Comparison of ENCODE assay signal across 9 cellular contexts in the genomic region with DNA sequence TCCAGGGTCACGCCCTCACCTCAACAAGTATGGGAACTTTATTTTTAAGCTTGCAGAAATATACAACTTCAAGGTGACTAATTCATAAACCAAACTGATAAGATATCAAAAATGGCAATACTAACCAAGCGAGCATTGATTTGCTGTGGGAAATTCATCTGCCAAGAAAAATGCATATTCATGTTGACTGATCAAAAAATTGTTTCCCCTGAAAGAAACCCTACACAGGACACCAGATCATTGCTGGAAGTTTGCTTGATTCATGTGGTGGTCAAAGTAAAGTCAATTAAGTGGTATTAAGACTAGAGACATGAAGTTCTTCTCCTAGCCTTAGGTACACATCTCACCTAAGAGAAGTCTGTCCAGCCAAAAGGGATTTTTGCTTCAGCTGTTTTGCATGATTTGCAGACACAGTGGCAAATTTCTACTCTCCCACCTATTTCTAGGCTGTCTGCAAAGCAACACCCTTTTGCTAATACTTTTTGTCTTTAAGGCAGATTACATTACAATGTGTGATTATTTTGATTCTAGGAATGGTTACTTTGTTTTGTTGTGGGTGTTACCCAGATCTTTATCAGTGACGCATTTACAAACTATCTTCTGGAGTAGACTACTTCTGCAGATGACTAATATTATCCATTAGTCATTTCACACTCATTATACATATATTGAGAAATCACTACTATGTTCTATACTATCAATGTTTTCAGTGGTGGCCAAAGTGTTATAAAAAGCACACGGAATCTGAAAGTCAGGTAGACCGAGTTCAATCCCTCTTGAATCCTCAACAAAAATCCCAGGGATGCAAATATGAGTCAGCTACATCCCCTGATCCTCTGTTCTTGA. TPM values are rescaled to one million over a fixed set of nuclear protein-coding genes. Genes with fewer than 3 reads are reported as not detected.
DNase-seq lines count a peak whose midpoint lies in the region; ATAC-seq, FAIRE-seq and TF ChIP-seq lines count a peak whose summit lies in the region.
"Had no signal": no experiment of that assay in that cellular context is flagged by ENCODE, and none has a peak within 500 bp of the region (broad histone marks: within the 10 kb centered on the region; RNA-seq: fewer than 3 reads in every experiment).

No MANE protein-coding gene starts in this region.

- H3K9ac ChIP-seq in SU-DHL-6 (ENCODE audit: low read length) (peak overlapping the region; percentile 31; the same call in 1 of the 2 replicates), keratinocyte (ENCODE audit: control insufficient read depth, extremely low read depth, insufficient read depth, low read length) (peak overlapping the region; percentile 16)

- H3K27me3 ChIP-seq in SU-DHL-6 (ENCODE audit: low read length) (no peaks in the 10 kb centered on the region), keratinocyte (ENCODE audit: control insufficient read depth, extremely low read depth, insufficient read depth, low read length) (no peaks in the 10 kb centered on the region), SJCRH30 (no peaks in the 10 kb centered on the region)
- H3K27me3 ChIP-seq: BLaER1 treated with 17β-estradiol and CSF1 and Interleukin-3, amounts not matched to agents 10 nM and 100 nM had no signal

- in situ Hi-C loops in G401 (cut with HindIII; ENCODE audit: low sequenced_read_pairs) = no loop called here

- no peaks in the 10 kb centered on the region for H3K9me1 ChIP-seq in keratinocyte (ENCODE audit: control insufficient read depth, extremely low read depth, insufficient read depth, low read length)

- no peaks in the 10 kb centered on the region for H3K27me3 Mint-ChIP-seq in activated CD8-positive, alpha-beta memory T cell treated with anti-CD3 and anti-CD28 coated beads, Interleukin-2, amount 10 ng/mL, durations not matched to agents 7 days and 5 days

- peaks cover 78% of the 10 kb centered on the region for H3K79me2 ChIP-seq in SU-DHL-6 (ENCODE audit: insufficient read depth, low read length)
- H3K79me2 ChIP-seq in keratinocyte (ENCODE audit: control insufficient read depth, insufficient read depth, low read length) = no peaks in the 10 kb centered on the region

- H3K9me2 ChIP-seq in SU-DHL-6 (replicated peaks; ENCODE audit: insufficient read depth, low read length) = no peaks in the 10 kb centered on the region

- dilution Hi-C loops in keratinocyte (cut with MboI; ENCODE audit: extremely low pct_ligation_motif_present, low sequenced_read_pairs) = no loop called here

- H3K4me3 ChIP-seq in SU-DHL-6 (ENCODE audit: insufficient read depth, low read length, poor library complexity, severe bottlenecking) (peak overlapping the region; percentile 3), keratinocyte (ENCODE audit: control insufficient read depth in 2 of 3, extremely low read depth in 1 of 3, insufficient read depth in 2 of 3, low read depth in 1 of 3, low read length in 3 of 3) (peak overlapping the region in 1 of 3 experiments; percentile 16), SJCRH30 (no peak overlapping the region)
- H3K4me3 ChIP-seq: BLaER1 treated with 17β-estradiol and CSF1 and Interleukin-3, amounts not matched to agents 10 nM and 100 nM had no signal

- H3K36me3 ChIP-seq in SU-DHL-6 (ENCODE audit: low read length) (peaks cover 7% of the 10 kb centered on the region), keratinocyte (ENCODE audit: control insufficient read depth in 2 of 2, extremely low read depth in 1 of 2, insufficient read depth in 2 of 2, low read length in 2 of 2) (no peaks in the 10 kb centered on the region), SJCRH30 (no peaks in the 10 kb centered on the region)

- H3K4me1 ChIP-seq in keratinocyte (ENCODE audit: control insufficient read depth, extremely low read depth, insufficient read depth, low read length) (peaks cover 12% of the 10 kb centered on the region), SJCRH30 (no peaks in the 10 kb centered on the region)

- TF ChIP-seq CTCF in SU-DHL-6 (IDR thresholded peaks at IDR 0.05; ENCODE audit: insufficient read depth, low read length, poor library complexity, severe bottlenecking) = no peak
- TF ChIP-seq CTCF in keratinocyte (optimal IDR thresholded peaks at IDR 0.05 in 1 of 3, IDR thresholded peaks at IDR 0.05 in 1 of 3, conservative IDR thresholded peaks at IDR 0.05 in 1 of 3; ENCODE audit: extremely low read depth in 1 of 3, insufficient read depth in 2 of 3, low read length in 3 of 3) = no peak

- peak overlapping the region; percentile 100 for H3K27ac Mint-ChIP-seq in activated CD8-positive, alpha-beta memory T cell treated with anti-CD3 and anti-CD28 coated beads, Interleukin-2, amount 10 ng/mL, durations not matched to agents 7 days and 5 days

- H3F3A ChIP-seq in SU-DHL-6 (ENCODE audit: insufficient read depth) = peaks cover 18% of the 10 kb centered on the region; the same call in 1 of the 2 replicates

- peak; percentile 85 for ATAC-seq in activated CD8-positive, alpha-beta memory T cell treated with anti-CD3 and anti-CD28 coated beads, Interleukin-2, amount 10 ng/mL, durations not matched to agents 7 days and 5 days
- ATAC-seq in HG02870 (IDR thresholded peaks at IDR 0.05; ENCODE audit: unreplicated experiment) = peak; percentile 89

- peaks cover 4% of the 10 kb centered on the region; the same call in 1 of the 2 replicates for H3K9me3 ChIP-seq in SU-DHL-6 (ENCODE audit: insufficient read depth, low read length)
- H3K9me3 ChIP-seq in keratinocyte (ENCODE audit: control insufficient read depth, low read depth, low read length) = no peaks in the 10 kb centered on the region
- no peaks in the 10 kb centered on the region; the same call in 1 of the 2 replicates for H3K9me3 ChIP-seq in SJCRH30 (replicated peaks)

- peak; percentile 63 for FAIRE-seq in keratinocyte (lab: Jason Lieb, UNC)

- no peaks in the 10 kb centered on the region for H4K20me1 ChIP-seq in SU-DHL-6 (ENCODE audit: low read depth, low read length)
- H4K20me1 ChIP-seq in keratinocyte (ENCODE audit: control insufficient read depth, extremely low read depth, insufficient read depth, low read length) = no peaks in the 10 kb centered on the region

- H3K4me2 ChIP-seq in SU-DHL-6 (ENCODE audit: low read depth, low read length, poor library complexity, severe bottlenecking) (peak overlapping the region; percentile 62), keratinocyte (ENCODE audit: control insufficient read depth, extremely low read depth, insufficient read depth, low read depth, low read length) (peak overlapping the region; percentile 54)

- peaks cover 9% of the 10 kb centered on the region for H3K9me3 Mint-ChIP-seq in activated CD8-positive, alpha-beta memory T cell treated with anti-CD3 and anti-CD28 coated beads, Interleukin-2, amount 10 ng/mL, durations not matched to agents 7 days and 5 days (ENCODE audit: low read depth)

- no peak for DNase-seq in activated CD8-positive, alpha-beta memory T cell treated with anti-CD3 and anti-CD28 coated beads, Interleukin-2, amount 10 ng/mL, durations not matched to agents 7 days and 5 days
- no peak for DNase-seq in activated CD8-positive, alpha-beta memory T cell treated with anti-CD3 and anti-CD28 coated beads, Interleukin-2, amount 50 U/mL, for 48 hours
- DNase-seq in keratinocyte (ENCODE audit: low read depth, low spot score) = peak; percentile 42
- no peak for DNase-seq in SJCRH30
- DNase-seq in G401 (ENCODE audit: low spot score) = no peak
- DNase-seq in GOT3 (lab: John Stamatoyannopoulos, UW) = no peak

- CTCF ChIA-PET in activated CD8-positive, alpha-beta memory T cell treated with anti-CD3 and anti-CD28 coated beads, Interleukin-2, amount 10 ng/mL, durations not matched to agents 7 days and 5 days (lab: Charles Lee) = interaction anchor here (1.0 to 1.6 kb wide), 3 partner anchors 9 to 204 kb away, joined by 3 to 7 read pairs (median 4); no protein-coding TSS in a partner anchor

- peaks cover 70% of the 10 kb centered on the region for H3K4me1 Mint-ChIP-seq in activated CD8-positive, alpha-beta memory T cell treated with anti-CD3 and anti-CD28 coated beads, Interleukin-2, amount 10 ng/mL, durations not matched to agents 7 days and 5 days

- H2AFZ ChIP-seq in SU-DHL-6 (ENCODE audit: low read depth, low read length, severe bottlenecking) (no peak overlapping the region), keratinocyte (ENCODE audit: control insufficient read depth, low read length) (no peak overlapping the region)

- peak overlapping the region; percentile 86 for H3K4me3 Mint-ChIP-seq in activated CD8-positive, alpha-beta memory T cell treated with anti-CD3 and anti-CD28 coated beads, Interleukin-2, amount 10 ng/mL, durations not matched to agents 7 days and 5 days

- peaks cover 60% of the 10 kb centered on the region for H3K36me3 Mint-ChIP-seq in activated CD8-positive, alpha-beta memory T cell treated with anti-CD3 and anti-CD28 coated beads, Interleukin-2, amount 10 ng/mL, durations not matched to agents 7 days and 5 days

- H3K27ac ChIP-seq in SU-DHL-6 (ENCODE audit: low read depth, low read length) = peak overlapping the region; percentile 87
- peak overlapping the region; percentile 70 for H3K27ac ChIP-seq in keratinocyte (ENCODE audit: control insufficient read depth, insufficient read depth, low read length)
- H3K27ac ChIP-seq in SJCRH30 = no peak overlapping the region

RNA-seq across cellular contexts. Expression of gene SAMSN1, which starts 12.3 kb away (rescaled TPM):
- total RNA-seq in activated CD8-positive, alpha-beta memory T cell treated with anti-CD3 and anti-CD28 coated beads, Interleukin-2, amount 10 ng/mL, durations not matched to agents 7 days and 5 days = 100 to 1,000 TPM in 1 of 2 experiments, 10 to 100 TPM in 1; 58.9 to 126 TPM
- not detected in 3 replicates for polyA plus RNA-seq in keratinocyte
- not detected for polyA plus RNA-seq in keratinocyte (2011; ENCODE audit: low read depth)
- polyA plus RNA-seq in keratinocyte (2011; cell fraction: cytosol; rRNA removed) = not detected in 2 replicates
- polyA plus RNA-seq in keratinocyte (2011; cell fraction: nucleus; rRNA removed) = not detected in 2 replicates
- not detected in 2 replicates for polyA plus RNA-seq in keratinocyte (2012; ENCODE audit: low replicate concordance)
- not detected in 3 replicates for polyA minus RNA-seq in keratinocyte
- polyA minus RNA-seq in keratinocyte (2011; cell fraction: cytosol; rRNA and poly(A)+ RNA removed) = not detected
- polyA minus RNA-seq in keratinocyte (2011; cell fraction: nucleus; rRNA and poly(A)+ RNA removed) = not detected in 2 replicates
- total RNA-seq in SJCRH30 (2014; rRNA removed; shearing (Covaris generic)) = 0.12 and 0.13 TPM in 2 replicates
- not detected in 2 replicates for total RNA-seq in G401 (2014; rRNA removed; shearing (Covaris generic))

Comparison
In these comparisons a context has a peak if more than half of its experiments do, and no peak if none do; other contexts are left out.
1. RNA of gene SAMSN1, which starts 12.3 kb away (total RNA-seq): 58.9 to 126 TPM in activated CD8-positive, alpha-beta memory T cell treated with anti-CD3 and anti-CD28 coated beads, Interleukin-2, amount 10 ng/mL, durations not matched to agents 7 days and 5 days; 0.12 to 0.13 TPM in SJCRH30 and not detected in G401; every median in the first group is over 10 times any median in the second.